18 cellular contexts compared by ENCODE assay signal in the genomic region with DNA sequence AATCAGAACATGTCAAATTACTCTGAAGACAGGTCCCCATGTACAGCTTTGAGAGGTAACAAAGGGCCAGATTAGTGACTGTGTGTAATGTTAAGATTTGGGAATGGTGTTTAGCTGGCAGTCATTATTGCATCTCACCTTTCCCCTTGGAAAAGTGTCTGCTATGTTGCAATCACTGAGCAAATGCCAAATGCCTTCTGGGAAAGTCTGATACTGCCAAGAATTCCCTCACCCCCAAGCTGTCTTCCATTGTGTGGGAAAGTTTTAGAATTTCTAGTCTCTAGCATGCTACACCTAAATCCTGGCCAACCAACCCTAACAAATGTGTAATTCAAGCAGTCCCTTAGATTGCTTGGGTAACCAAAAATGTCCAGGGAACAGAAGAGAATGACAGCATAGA. TPM values are rescaled to one million over a fixed set of nuclear protein-coding genes. Genes with fewer than 3 reads are reported as not detected.
DNase-seq lines count a peak whose midpoint lies in the region; ATAC-seq and TF ChIP-seq lines count a peak whose summit lies in the region.
"Had no signal": no experiment of that assay in that cellular context is flagged by ENCODE, and none has a peak within 500 bp of the region (broad histone marks: within the 10 kb centered on the region; RNA-seq: fewer than 3 reads in every experiment).

No MANE protein-coding gene starts in this region.

- no peaks in the 10 kb centered on the region for H3K9me2 ChIP-seq in hepatocyte (replicated peaks; ENCODE audit: insufficient read depth)

- DNase-seq in astrocyte of the spinal cord (ENCODE audit: low read depth, low spot score) (peak; percentile 19), hepatocyte (ENCODE audit: low spot score) (peak; percentile 26), psoas muscle (no peak), GOT3 (lab: John Stamatoyannopoulos, UW) (no peak)
- DNase-seq in CD4-positive, alpha-beta T cell: no peak
- DNase-seq: activated CD4-positive, alpha-beta T cell treated with anti-CD3 and anti-CD28 coated beads for 36 hours; adrenal gland; foreskin melanocyte; HFFc6; lower lobe of right lung; naive thymus-derived CD4-positive, alpha-beta T cell; NCI-H1694; NCI-H345; NK-92 treated with Interleukin-12 subunit alpha and Interleukin-12 subunit beta, amount 100 ng/mL, for 24 hours; spleen; stimulated activated CD8-positive, alpha-beta memory T cell treated with anti-CD3 and anti-CD28 coated beads, Interleukin-4, amount 100 ng/mL, for 48 hours had no signal

- H3K36me3 ChIP-seq in hepatocyte (replicated peaks; ENCODE audit: insufficient read depth, low read depth): no peaks in the 10 kb centered on the region
- no peaks in the 10 kb centered on the region for H3K36me3 ChIP-seq in psoas muscle (ENCODE audit: insufficient read depth in 1 of 2, low read depth in 1 of 2)
- H3K36me3 ChIP-seq: adrenal gland, lower lobe of right lung, spleen had no signal

- TF ChIP-seq RAD21 in Ishikawa (IDR thresholded peaks at IDR 0.05; ENCODE audit: low read depth): peak; percentile 38; the same call in 1 of the 2 replicates

- in situ Hi-C loops in astrocyte of the spinal cord (cut with HindIII; ENCODE audit: low sequenced_read_pairs): no loop called here

- H3K27me3 Mint-ChIP-seq in CD4-positive, alpha-beta T cell: no peaks in the 10 kb centered on the region
- H3K27me3 Mint-ChIP-seq: activated CD4-positive, alpha-beta T cell treated with anti-CD3 and anti-CD28 coated beads for 36 hours had no signal

- ATAC-seq in psoas muscle (peak in 3 of 4 donors; percentile 46 to 62 (median 59)), HG03571 (IDR thresholded peaks at IDR 0.05; ENCODE audit: unreplicated experiment) (no peak)
- ATAC-seq in CD4-positive, alpha-beta T cell (ENCODE audit: poor library complexity): no peak
- ATAC-seq: activated CD4-positive, alpha-beta T cell treated with anti-CD3 and anti-CD28 coated beads for 36 hours; lower lobe of right lung; naive thymus-derived CD4-positive, alpha-beta T cell had no signal

- H3K27ac Mint-ChIP-seq in CD4-positive, alpha-beta T cell: no peak overlapping the region
- H3K27ac Mint-ChIP-seq: activated CD4-positive, alpha-beta T cell treated with anti-CD3 and anti-CD28 coated beads for 36 hours; HFFc6; naive thymus-derived CD4-positive, alpha-beta T cell had no signal

- no peak overlapping the region for H2AFZ ChIP-seq in hepatocyte

- no peaks in the 10 kb centered on the region for H3K9me3 Mint-ChIP-seq in CD4-positive, alpha-beta T cell
- H3K9me3 Mint-ChIP-seq: HFFc6 had no signal

- H3K36me3 Mint-ChIP-seq in CD4-positive, alpha-beta T cell (ENCODE audit: low read depth): no peaks in the 10 kb centered on the region

- TF ChIP-seq CTCF in astrocyte of the spinal cord (IDR thresholded peaks at IDR 0.05; ENCODE audit: low read depth, low read length) (no peak), hepatocyte (IDR thresholded peaks at IDR 0.05; ENCODE audit: poor library complexity) (no peak), psoas muscle (IDR thresholded peaks at IDR 0.05) (no peak)
- TF ChIP-seq CTCF in CD4-positive, alpha-beta T cell (IDR thresholded peaks at IDR 0.05): no peak

- H3K4me3 ChIP-seq in astrocyte of the spinal cord (ENCODE audit: low read depth, low read length) (no peak overlapping the region), hepatocyte (no peak overlapping the region), psoas muscle (no peak overlapping the region)
- H3K4me3 ChIP-seq: adrenal gland, lower lobe of right lung, spleen had no signal

- H3K79me2 ChIP-seq in hepatocyte: no peaks in the 10 kb centered on the region

- CTCF ChIA-PET in CD4-positive, alpha-beta T cell (lab: Charles Lee): no interaction called here

- H3K9me3 ChIP-seq in hepatocyte (ENCODE audit: low read depth) (no peaks in the 10 kb centered on the region), psoas muscle (no peaks in the 10 kb centered on the region)
- no peaks in the 10 kb centered on the region for H3K9me3 ChIP-seq in CD4-positive, alpha-beta T cell (ENCODE audit: control insufficient read depth, low read length)
- H3K9me3 ChIP-seq: adrenal gland, lower lobe of right lung, spleen had no signal

- H3K4me1 ChIP-seq in hepatocyte (ENCODE audit: insufficient read depth) (no peaks in the 10 kb centered on the region), psoas muscle (peaks cover 7% of the 10 kb centered on the region)
- H3K4me1 ChIP-seq: adrenal gland, lower lobe of right lung, spleen had no signal

- H3K27me3 ChIP-seq in hepatocyte: no peaks in the 10 kb centered on the region
- H3K27me3 ChIP-seq in psoas muscle (ENCODE audit: insufficient read depth in 3 of 3, low read length in 2 of 3): no peaks in the 10 kb centered on the region
- H3K27me3 ChIP-seq in CD4-positive, alpha-beta T cell (ENCODE audit: control insufficient read depth, insufficient read depth, low read length): no peaks in the 10 kb centered on the region
- H3K27me3 ChIP-seq: adrenal gland, spleen had no signal

- H3K27ac ChIP-seq in hepatocyte (peak overlapping the region; percentile 27), psoas muscle (no peak overlapping the region)
- no peak overlapping the region for H3K27ac ChIP-seq in CD4-positive, alpha-beta T cell (ENCODE audit: low read depth, low read length)
- H3K27ac ChIP-seq: adrenal gland, lower lobe of right lung, spleen had no signal

- POLR2A ChIA-PET in CD4-positive, alpha-beta T cell (lab: Charles Lee): no interaction called here

- intact Hi-C loops in psoas muscle (cut with DNase I): no loop called here
- intact Hi-C loops in CD4-positive, alpha-beta T cell (cut with DNase I, micrococcal nuclease): no loop called here

- peak; percentile 92 for TF ChIP-seq EP300 in Ishikawa (IDR thresholded peaks at IDR 0.05; ENCODE audit: borderline replicate concordance)

- no peak overlapping the region for H3K4me2 ChIP-seq in hepatocyte

- H3K4me3 Mint-ChIP-seq in CD4-positive, alpha-beta T cell: no peak overlapping the region
- H3K4me3 Mint-ChIP-seq: activated CD4-positive, alpha-beta T cell treated with anti-CD3 and anti-CD28 coated beads for 36 hours; HFFc6; naive thymus-derived CD4-positive, alpha-beta T cell had no signal

- H4K20me1 ChIP-seq in hepatocyte (ENCODE audit: insufficient read depth, poor library complexity, severe bottlenecking): no peaks in the 10 kb centered on the region

- no peaks in the 10 kb centered on the region for H3K4me1 Mint-ChIP-seq in CD4-positive, alpha-beta T cell (ENCODE audit: low read depth)
- H3K4me1 Mint-ChIP-seq: activated CD4-positive, alpha-beta T cell treated with anti-CD3 and anti-CD28 coated beads for 36 hours; naive thymus-derived CD4-positive, alpha-beta T cell had no signal

TF ChIP-seq in Ishikawa, 13 proteins besides CTCF, POLR2A, EP300 and RAD21:
- TF ChIP-seq FOXM1 (IDR thresholded peaks at IDR 0.05; ENCODE audit: borderline replicate concordance, low read depth) (peak; percentile 79), TCF12 (IDR thresholded peaks at IDR 0.05; ENCODE audit: low read depth) (peak; percentile 93), CREB1 (IDR thresholded peaks at IDR 0.05; ENCODE audit: low read depth) (no peak), MAX (IDR thresholded peaks at IDR 0.05) (peak; percentile 72), ZBTB7A (IDR thresholded peaks at IDR 0.05; ENCODE audit: low read depth) (no peak), CEBPB (IDR thresholded peaks at IDR 0.05) (peak; percentile 100), TEAD4 (IDR thresholded peaks at IDR 0.05) (peak; percentile 92), NFIC (IDR thresholded peaks at IDR 0.05) (peak; percentile 97)

RNA-seq across cellular contexts. Expression of gene PELI1, which starts 13.6 kb away (rescaled TPM):
- total RNA-seq in hepatocyte (60.0 and 62.9 TPM in 2 replicates), psoas muscle (1 to 10 TPM; 5.7 to 7.6 (median 6.9) TPM)
- polyA plus RNA-seq in hepatocyte (30.5 and 32.6 TPM in 2 replicates), psoas muscle (1 to 10 TPM; 4.4 to 7.1 (median 5.9) TPM)
- 100 to 1,000 TPM; 257 to 274 TPM for total RNA-seq in CD4-positive, alpha-beta T cell

Comparison
In these comparisons a context has a peak if more than half of its experiments do, and no peak if none do; other contexts are left out.
1. DNase-seq: peak in astrocyte of the spinal cord (single experiment) and hepatocyte (single experiment); none in psoas muscle (0 of 2), CD4-positive, alpha-beta T cell (0 of 10) and GOT3 (single experiment).
2. ATAC-seq: peak in psoas muscle (3 of 4); none in CD4-positive, alpha-beta T cell (single experiment) and HG03571 (single experiment).